ENCODE assay signal across 1 cellular context in the genomic region with DNA sequence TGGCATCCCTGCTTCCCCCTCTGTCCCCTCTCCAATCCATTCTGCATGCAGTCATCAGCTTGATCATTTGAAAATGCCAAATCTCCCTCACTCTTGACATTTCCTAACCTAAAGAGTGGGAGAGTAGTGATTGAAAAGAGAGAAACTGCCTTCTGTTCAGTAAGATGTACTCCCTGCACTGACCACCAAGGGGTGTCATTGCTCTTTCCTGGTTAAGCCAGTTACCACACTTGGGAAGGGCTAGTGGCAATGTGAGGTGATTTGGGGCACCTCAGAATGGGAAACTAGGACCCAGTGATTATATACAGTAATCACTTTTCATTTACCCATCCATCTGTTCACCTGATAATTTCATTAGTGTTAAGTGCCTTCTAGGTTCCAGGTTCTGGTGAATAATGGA.
TF ChIP-seq lines count a peak whose summit lies in the region.

No MANE protein-coding gene starts in this region.

TF ChIP-seq in HepG2, 621 proteins besides CTCF, POLR2A, EP300 and RAD21:
- TF ChIP-seq SMC3 (IDR thresholded peaks at IDR 0.05; ENCODE audit: low read length) (peak; percentile 76), ZSCAN21 (CRISPR knock-in tag; IDR thresholded peaks at IDR 0.05; ENCODE audit: borderline replicate concordance) (no peak), CEBPG (CRISPR knock-in tag; IDR thresholded peaks at IDR 0.05) (0 out of 2 replicates have a peak, but pooled peaks have one; percentile 9), AGO2 (optimal IDR thresholded peaks at IDR 0.05; ENCODE audit: low read depth, low read length) (no peak), FOXA3 (CRISPR knock-in tag; IDR thresholded peaks at IDR 0.05) (no peak), HCFC1 (IDR thresholded peaks at IDR 0.05; ENCODE audit: low read depth, low read length) (no peak), ZNF777 (CRISPR knock-in tag; IDR thresholded peaks at IDR 0.05) (no peak), ZNF496 (CRISPR knock-in tag; IDR thresholded peaks at IDR 0.05; ENCODE audit: insufficient replicate concordance) (no peak), IKZF4 (CRISPR knock-in tag; IDR thresholded peaks at IDR 0.05; ENCODE audit: borderline replicate concordance, low read depth, not compliant biosample characterization) (no peak), STAG1 (CRISPR knock-in tag; IDR thresholded peaks at IDR 0.05) (peak; percentile 86), KDM5B (CRISPR knock-in tag; IDR thresholded peaks at IDR 0.05; ENCODE audit: borderline replicate concordance) (no peak)
- TF ChIP-seq, protein P1, sequence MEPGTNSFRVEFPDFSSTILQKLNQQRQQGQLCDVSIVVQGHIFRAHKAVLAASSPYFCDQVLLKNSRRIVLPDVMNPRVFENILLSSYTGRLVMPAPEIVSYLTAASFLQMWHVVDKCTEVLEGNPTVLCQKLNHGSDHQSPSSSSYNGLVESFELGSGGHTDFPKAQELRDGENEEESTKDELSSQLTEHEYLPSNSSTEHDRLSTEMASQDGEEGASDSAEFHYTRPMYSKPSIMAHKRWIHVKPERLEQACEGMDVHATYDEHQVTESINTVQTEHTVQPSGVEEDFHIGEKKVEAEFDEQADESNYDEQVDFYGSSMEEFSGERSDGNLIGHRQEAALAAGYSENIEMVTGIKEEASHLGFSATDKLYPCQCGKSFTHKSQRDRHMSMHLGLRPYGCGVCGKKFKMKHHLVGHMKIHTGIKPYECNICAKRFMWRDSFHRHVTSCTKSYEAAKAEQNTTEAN (CRISPR knock-in tag; conservative IDR thresholded peaks at IDR 0.05), result no peak
- TF ChIP-seq, protein P2, sequence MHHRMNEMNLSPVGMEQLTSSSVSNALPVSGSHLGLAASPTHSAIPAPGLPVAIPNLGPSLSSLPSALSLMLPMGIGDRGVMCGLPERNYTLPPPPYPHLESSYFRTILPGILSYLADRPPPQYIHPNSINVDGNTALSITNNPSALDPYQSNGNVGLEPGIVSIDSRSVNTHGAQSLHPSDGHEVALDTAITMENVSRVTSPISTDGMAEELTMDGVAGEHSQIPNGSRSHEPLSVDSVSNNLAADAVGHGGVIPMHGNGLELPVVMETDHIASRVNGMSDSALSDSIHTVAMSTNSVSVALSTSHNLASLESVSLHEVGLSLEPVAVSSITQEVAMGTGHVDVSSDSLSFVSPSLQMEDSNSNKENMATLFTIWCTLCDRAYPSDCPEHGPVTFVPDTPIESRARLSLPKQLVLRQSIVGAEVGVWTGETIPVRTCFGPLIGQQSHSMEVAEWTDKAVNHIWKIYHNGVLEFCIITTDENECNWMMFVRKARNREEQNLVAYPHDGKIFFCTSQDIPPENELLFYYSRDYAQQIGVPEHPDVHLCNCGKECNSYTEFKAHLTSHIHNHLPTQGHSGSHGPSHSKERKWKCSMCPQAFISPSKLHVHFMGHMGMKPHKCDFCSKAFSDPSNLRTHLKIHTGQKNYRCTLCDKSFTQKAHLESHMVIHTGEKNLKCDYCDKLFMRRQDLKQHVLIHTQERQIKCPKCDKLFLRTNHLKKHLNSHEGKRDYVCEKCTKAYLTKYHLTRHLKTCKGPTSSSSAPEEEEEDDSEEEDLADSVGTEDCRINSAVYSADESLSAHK (CRISPR knock-in tag; IDR thresholded peaks at IDR 0.05; ENCODE audit: borderline replicate concordance), result no peak
- TF ChIP-seq, protein P3, sequence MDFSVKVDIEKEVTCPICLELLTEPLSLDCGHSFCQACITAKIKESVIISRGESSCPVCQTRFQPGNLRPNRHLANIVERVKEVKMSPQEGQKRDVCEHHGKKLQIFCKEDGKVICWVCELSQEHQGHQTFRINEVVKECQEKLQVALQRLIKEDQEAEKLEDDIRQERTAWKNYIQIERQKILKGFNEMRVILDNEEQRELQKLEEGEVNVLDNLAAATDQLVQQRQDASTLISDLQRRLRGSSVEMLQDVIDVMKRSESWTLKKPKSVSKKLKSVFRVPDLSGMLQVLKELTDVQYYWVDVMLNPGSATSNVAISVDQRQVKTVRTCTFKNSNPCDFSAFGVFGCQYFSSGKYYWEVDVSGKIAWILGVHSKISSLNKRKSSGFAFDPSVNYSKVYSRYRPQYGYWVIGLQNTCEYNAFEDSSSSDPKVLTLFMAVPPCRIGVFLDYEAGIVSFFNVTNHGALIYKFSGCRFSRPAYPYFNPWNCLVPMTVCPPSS (IDR thresholded peaks at IDR 0.05), result no peak
- TF ChIP-seq, protein P4, sequence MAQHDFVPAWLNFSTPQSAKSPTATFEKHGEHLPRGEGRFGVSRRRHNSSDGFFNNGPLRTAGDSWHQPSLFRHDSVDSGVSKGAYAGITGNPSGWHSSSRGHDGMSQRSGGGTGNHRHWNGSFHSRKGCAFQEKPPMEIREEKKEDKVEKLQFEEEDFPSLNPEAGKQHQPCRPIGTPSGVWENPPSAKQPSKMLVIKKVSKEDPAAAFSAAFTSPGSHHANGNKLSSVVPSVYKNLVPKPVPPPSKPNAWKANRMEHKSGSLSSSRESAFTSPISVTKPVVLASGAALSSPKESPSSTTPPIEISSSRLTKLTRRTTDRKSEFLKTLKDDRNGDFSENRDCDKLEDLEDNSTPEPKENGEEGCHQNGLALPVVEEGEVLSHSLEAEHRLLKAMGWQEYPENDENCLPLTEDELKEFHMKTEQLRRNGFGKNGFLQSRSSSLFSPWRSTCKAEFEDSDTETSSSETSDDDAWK (CRISPR knock-in tag; IDR thresholded peaks at IDR 0.05), result no peak
- TF ChIP-seq, protein P5, sequence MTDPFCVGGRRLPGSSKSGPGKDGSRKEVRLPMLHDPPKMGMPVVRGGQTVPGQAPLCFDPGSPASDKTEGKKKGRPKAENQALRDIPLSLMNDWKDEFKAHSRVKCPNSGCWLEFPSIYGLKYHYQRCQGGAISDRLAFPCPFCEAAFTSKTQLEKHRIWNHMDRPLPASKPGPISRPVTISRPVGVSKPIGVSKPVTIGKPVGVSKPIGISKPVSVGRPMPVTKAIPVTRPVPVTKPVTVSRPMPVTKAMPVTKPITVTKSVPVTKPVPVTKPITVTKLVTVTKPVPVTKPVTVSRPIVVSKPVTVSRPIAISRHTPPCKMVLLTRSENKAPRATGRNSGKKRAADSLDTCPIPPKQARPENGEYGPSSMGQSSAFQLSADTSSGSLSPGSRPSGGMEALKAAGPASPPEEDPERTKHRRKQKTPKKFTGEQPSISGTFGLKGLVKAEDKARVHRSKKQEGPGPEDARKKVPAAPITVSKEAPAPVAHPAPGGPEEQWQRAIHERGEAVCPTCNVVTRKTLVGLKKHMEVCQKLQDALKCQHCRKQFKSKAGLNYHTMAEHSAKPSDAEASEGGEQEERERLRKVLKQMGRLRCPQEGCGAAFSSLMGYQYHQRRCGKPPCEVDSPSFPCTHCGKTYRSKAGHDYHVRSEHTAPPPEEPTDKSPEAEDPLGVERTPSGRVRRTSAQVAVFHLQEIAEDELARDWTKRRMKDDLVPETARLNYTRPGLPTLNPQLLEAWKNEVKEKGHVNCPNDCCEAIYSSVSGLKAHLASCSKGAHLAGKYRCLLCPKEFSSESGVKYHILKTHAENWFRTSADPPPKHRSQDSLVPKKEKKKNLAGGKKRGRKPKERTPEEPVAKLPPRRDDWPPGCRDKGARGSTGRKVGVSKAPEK (CRISPR knock-in tag; IDR thresholded peaks at IDR 0.05; ENCODE audit: borderline replicate concordance), result no peak
- TF ChIP-seq, protein P6, sequence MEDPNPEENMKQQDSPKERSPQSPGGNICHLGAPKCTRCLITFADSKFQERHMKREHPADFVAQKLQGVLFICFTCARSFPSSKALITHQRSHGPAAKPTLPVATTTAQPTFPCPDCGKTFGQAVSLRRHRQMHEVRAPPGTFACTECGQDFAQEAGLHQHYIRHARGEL (CRISPR knock-in tag; IDR thresholded peaks at IDR 0.05), result no peak
